Comparison of ENCODE assay signal across 1 cellular context in genomic region chr1:89630046-89630445, GRCh38.
TF ChIP-seq lines count a peak whose summit lies in the region.

No MANE protein-coding gene starts in this region.

TF ChIP-seq in GM23338, 12 proteins besides CTCF, POLR2A, EP300 and RAD21 (continued from another document):
- TF ChIP-seq, protein P1, sequence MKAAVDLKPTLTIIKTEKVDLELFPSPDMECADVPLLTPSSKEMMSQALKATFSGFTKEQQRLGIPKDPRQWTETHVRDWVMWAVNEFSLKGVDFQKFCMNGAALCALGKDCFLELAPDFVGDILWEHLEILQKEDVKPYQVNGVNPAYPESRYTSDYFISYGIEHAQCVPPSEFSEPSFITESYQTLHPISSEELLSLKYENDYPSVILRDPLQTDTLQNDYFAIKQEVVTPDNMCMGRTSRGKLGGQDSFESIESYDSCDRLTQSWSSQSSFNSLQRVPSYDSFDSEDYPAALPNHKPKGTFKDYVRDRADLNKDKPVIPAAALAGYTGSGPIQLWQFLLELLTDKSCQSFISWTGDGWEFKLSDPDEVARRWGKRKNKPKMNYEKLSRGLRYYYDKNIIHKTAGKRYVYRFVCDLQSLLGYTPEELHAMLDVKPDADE (IDR thresholded peaks at IDR 0.05) = no peak
- no peak for TF ChIP-seq JUNB (IDR thresholded peaks at IDR 0.05; ENCODE audit: unreplicated experiment)
- no peak for TF ChIP-seq STAT1 (IDR thresholded peaks at IDR 0.05; ENCODE audit: unreplicated experiment)
- no peak for TF ChIP-seq POLR2AphosphoS5 (IDR thresholded peaks at IDR 0.05; ENCODE audit: low read depth)
- TF ChIP-seq EZH2phosphoT487 (IDR thresholded peaks at IDR 0.05; ENCODE audit: unreplicated experiment) = no peak
- TF ChIP-seq NANOG (IDR thresholded peaks at IDR 0.05; ENCODE audit: borderline replicate concordance) = no peak
- TF ChIP-seq ZNF462 (CRISPR knock-in tag; IDR thresholded peaks at IDR 0.05) = no peak
- TF ChIP-seq, protein P2, sequence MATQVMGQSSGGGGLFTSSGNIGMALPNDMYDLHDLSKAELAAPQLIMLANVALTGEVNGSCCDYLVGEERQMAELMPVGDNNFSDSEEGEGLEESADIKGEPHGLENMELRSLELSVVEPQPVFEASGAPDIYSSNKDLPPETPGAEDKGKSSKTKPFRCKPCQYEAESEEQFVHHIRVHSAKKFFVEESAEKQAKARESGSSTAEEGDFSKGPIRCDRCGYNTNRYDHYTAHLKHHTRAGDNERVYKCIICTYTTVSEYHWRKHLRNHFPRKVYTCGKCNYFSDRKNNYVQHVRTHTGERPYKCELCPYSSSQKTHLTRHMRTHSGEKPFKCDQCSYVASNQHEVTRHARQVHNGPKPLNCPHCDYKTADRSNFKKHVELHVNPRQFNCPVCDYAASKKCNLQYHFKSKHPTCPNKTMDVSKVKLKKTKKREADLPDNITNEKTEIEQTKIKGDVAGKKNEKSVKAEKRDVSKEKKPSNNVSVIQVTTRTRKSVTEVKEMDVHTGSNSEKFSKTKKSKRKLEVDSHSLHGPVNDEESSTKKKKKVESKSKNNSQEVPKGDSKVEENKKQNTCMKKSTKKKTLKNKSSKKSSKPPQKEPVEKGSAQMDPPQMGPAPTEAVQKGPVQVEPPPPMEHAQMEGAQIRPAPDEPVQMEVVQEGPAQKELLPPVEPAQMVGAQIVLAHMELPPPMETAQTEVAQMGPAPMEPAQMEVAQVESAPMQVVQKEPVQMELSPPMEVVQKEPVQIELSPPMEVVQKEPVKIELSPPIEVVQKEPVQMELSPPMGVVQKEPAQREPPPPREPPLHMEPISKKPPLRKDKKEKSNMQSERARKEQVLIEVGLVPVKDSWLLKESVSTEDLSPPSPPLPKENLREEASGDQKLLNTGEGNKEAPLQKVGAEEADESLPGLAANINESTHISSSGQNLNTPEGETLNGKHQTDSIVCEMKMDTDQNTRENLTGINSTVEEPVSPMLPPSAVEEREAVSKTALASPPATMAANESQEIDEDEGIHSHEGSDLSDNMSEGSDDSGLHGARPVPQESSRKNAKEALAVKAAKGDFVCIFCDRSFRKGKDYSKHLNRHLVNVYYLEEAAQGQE (IDR thresholded peaks at IDR 0.05; ENCODE audit: unreplicated experiment) = no peak
